In genomic region chr4:137267024-137267423, GRCh38 we compare ENCODE assay signal across 19 cellular contexts.
DNase-seq lines count a peak whose midpoint lies in the region; TF ChIP-seq lines count a peak whose summit lies in the region.
"Had no signal": no experiment of that assay in that cellular context is flagged by ENCODE, and none has a peak within 500 bp of the region (broad histone marks: within the 10 kb centered on the region; RNA-seq: fewer than 3 reads in every experiment).

No MANE protein-coding gene starts in this region.

- TF ChIP-seq CTCF in MCF 10A (IDR thresholded peaks at IDR 0.05; ENCODE audit: unreplicated experiment) = no peak
- TF ChIP-seq CTCF in breast epithelium (IDR thresholded peaks at IDR 0.05) = no peak
- TF ChIP-seq CTCF in foreskin fibroblast (IDR thresholded peaks at IDR 0.05; ENCODE audit: low read depth, low read length) = no peak
- TF ChIP-seq CTCF in GM13976 (IDR thresholded peaks at IDR 0.05; ENCODE audit: borderline replicate concordance, control extremely low read depth, extremely low read depth, insufficient read depth, missing control alignments) = no peak

- no peak overlapping the region for H3K27ac ChIP-seq in breast epithelium
- peak overlapping the region; percentile 40 for H3K27ac ChIP-seq in subcutaneous abdominal adipose tissue (ENCODE audit: low read depth, low read length)
- H3K27ac ChIP-seq: 22Rv1 had no signal

- DNase-seq in MCF 10A (ENCODE audit: unreplicated experiment) (peak; percentile 50), breast epithelium (ENCODE audit: low spot score in 2 of 2) (no peak), amniotic epithelial cell (ENCODE audit: low read depth) (peak; percentile 40), foreskin fibroblast (peak; percentile 26 to 61), GM13976 (ENCODE audit: low spot score) (no peak), amygdala (lab: John Stamatoyannopoulos, UW) (no peak), SK-N-DZ (ENCODE audit: low spot score) (no peak)
- DNase-seq: activated CD4-positive, CD25-positive, alpha-beta regulatory T cell; activated naive CD4-positive, alpha-beta T cell treated with anti-CD3 and anti-CD28 coated beads for 36 hours; COR-L47; erythroblast; NCI-H1436 treated with DMSO at 0.1 percent for 48 hours; NCI-H524 treated with DMSO at 0.1 percent for 48 hours; nucleus accumbens; small intestine; stimulated activated naive B cell treated with anti-CD40 and anti-IgM and Interleukin-4, amounts not matched to agents 10 μg/mL and 1 μg/mL and 100 μg/mL, for 72 hours; T-cell had no signal

- H3K27me3 ChIP-seq in breast epithelium = no peaks in the 10 kb centered on the region
- no peaks in the 10 kb centered on the region for H3K27me3 ChIP-seq in subcutaneous abdominal adipose tissue (ENCODE audit: control insufficient read depth in 5 of 5, insufficient read depth in 4 of 5, low read length in 5 of 5)

- no peak for TF ChIP-seq POLR2A in breast epithelium (IDR thresholded peaks at IDR 0.05)

- H3K4me3 ChIP-seq in breast epithelium (no peak overlapping the region), foreskin fibroblast (ENCODE audit: low read depth in 1 of 2, low read length in 2 of 2) (no peak overlapping the region), subcutaneous abdominal adipose tissue (ENCODE audit: low read depth in 1 of 5, low read length in 5 of 5) (no peak overlapping the region)

- H3K4me3 Mint-ChIP-seq in MCF 10A (ENCODE audit: unreplicated experiment) = no peak overlapping the region
- H3K4me3 Mint-ChIP-seq: activated naive CD4-positive, alpha-beta T cell treated with anti-CD3 and anti-CD28 coated beads for 36 hours; stimulated activated naive B cell treated with anti-CD40 and anti-IgM and Interleukin-4, amounts not matched to agents 10 μg/mL and 1 μg/mL and 100 μg/mL, for 72 hours; T-cell had no signal

- in situ Hi-C loops in GM13976 (cut with MboI; ENCODE audit: low sequenced_read_pairs, unreplicated experiment) = no loop called here

- peak overlapping the region; percentile 14 for H3K27ac Mint-ChIP-seq in MCF 10A (ENCODE audit: low read depth, unreplicated experiment)
- H3K27ac Mint-ChIP-seq: activated naive CD4-positive, alpha-beta T cell treated with anti-CD3 and anti-CD28 coated beads for 36 hours; stimulated activated naive B cell treated with anti-CD40 and anti-IgM and Interleukin-4, amounts not matched to agents 10 μg/mL and 1 μg/mL and 100 μg/mL, for 72 hours; T-cell had no signal

- H3K4me1 Mint-ChIP-seq in MCF 10A (ENCODE audit: insufficient read depth, unreplicated experiment) = peaks cover 6% of the 10 kb centered on the region
- H3K4me1 Mint-ChIP-seq: stimulated activated naive B cell treated with anti-CD40 and anti-IgM and Interleukin-4, amounts not matched to agents 10 μg/mL and 1 μg/mL and 100 μg/mL, for 72 hours; T-cell had no signal

- H3K36me3 Mint-ChIP-seq in MCF 10A (ENCODE audit: insufficient read depth, unreplicated experiment) = no peaks in the 10 kb centered on the region
- H3K36me3 Mint-ChIP-seq: stimulated activated naive B cell treated with anti-CD40 and anti-IgM and Interleukin-4, amounts not matched to agents 10 μg/mL and 1 μg/mL and 100 μg/mL, for 72 hours; T-cell had no signal

- H3K9ac ChIP-seq in subcutaneous abdominal adipose tissue (ENCODE audit: low read length in 5 of 5) = no peak overlapping the region

- CTCF ChIA-PET in MCF 10A (lab: Yijun Ruan, JAX) = no interaction called here

- H3K36me3 ChIP-seq in breast epithelium = no peaks in the 10 kb centered on the region
- no peaks in the 10 kb centered on the region for H3K36me3 ChIP-seq in subcutaneous abdominal adipose tissue (ENCODE audit: control insufficient read depth in 5 of 5, insufficient read depth in 5 of 5, low read length in 5 of 5)

- BruUV-seq in MCF 10A (replicated peaks; lab: Mats Ljungman, UMichigan) = no TSS peak

- no peaks in the 10 kb centered on the region for H3K27me3 Mint-ChIP-seq in MCF 10A (ENCODE audit: insufficient read depth, unreplicated experiment)
- H3K27me3 Mint-ChIP-seq: stimulated activated naive B cell treated with anti-CD40 and anti-IgM and Interleukin-4, amounts not matched to agents 10 μg/mL and 1 μg/mL and 100 μg/mL, for 72 hours; T-cell had no signal

- H3K4me1 ChIP-seq in breast epithelium = no peaks in the 10 kb centered on the region
- peaks cover 0 to 4% (median 0%) of the 10 kb centered on the region in 5 donors for H3K4me1 ChIP-seq in subcutaneous abdominal adipose tissue (ENCODE audit: control insufficient read depth in 5 of 5, insufficient read depth in 5 of 5, low read length in 5 of 5)

- H3K9me3 Mint-ChIP-seq in MCF 10A (ENCODE audit: unreplicated experiment) = no peaks in the 10 kb centered on the region
- H3K9me3 Mint-ChIP-seq: activated naive CD4-positive, alpha-beta T cell treated with anti-CD3 and anti-CD28 coated beads for 36 hours had no signal

- POLR2A ChIA-PET in MCF 10A (lab: Yijun Ruan, JAX) = no interaction called here

- H3K9me3 ChIP-seq in breast epithelium (no peaks in the 10 kb centered on the region), subcutaneous abdominal adipose tissue (ENCODE audit: control insufficient read depth in 5 of 5, low read length in 5 of 5) (no peaks in the 10 kb centered on the region)

- intact Hi-C loops in MCF 10A (cut with micrococcal nuclease) (no loop called here), breast epithelium (cut with DNase I; ENCODE audit: low total_unique reads) (no loop called here)

Comparison
In these comparisons a context has a peak if more than half of its experiments do, and no peak if none do; other contexts are left out.
1. DNase-seq: peak in MCF 10A (single experiment), amniotic epithelial cell (single experiment) and foreskin fibroblast (2 of 2); none in breast epithelium (0 of 2), GM13976 (single experiment), amygdala (0 of 56) and SK-N-DZ (single experiment).